In the genomic region with DNA sequence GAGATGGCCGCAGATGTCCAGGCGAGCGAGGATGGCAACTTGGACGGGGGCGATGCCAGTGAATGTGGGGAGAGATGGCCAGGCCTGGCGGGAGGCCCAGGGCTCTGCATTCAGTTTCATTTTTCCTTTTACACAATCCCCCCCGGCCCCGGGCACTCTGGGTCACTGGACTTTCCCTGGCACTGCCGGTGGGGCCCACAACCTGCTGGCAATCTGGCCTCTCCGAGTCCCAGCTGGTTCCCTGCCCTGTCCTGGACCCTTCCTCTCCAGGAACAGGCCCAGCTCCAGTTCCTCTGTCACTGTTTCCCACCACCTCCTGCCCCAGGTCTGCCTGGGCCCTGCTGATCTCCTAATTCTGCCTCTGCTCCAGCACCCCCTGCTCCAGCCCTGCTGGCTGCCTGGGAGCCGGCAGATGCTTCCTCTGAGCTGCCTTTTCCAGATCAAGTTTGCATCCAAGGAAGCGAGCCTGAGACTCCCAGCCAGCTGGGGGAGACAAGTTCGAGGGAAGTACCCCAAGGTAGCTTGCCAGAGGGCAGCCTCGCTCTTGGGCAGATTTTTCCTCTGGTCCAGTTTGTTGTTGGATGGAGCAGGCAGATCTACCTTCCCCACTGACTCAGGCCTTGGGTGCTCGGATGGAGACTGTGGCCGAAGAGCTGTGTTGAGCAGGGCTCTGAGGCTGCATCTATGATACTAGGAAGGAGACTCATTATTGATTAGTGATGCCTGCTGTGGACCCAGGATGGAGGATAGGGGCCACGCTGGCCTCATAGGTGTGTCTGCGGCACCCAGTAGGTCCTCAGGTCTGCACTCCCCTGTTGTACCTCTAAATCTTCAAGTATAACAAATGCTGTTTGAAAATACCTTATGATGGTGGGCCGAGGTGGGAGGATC, we compare ENCODE assay signal across 12 cellular contexts.
A peak's percentile ranks its signal among the peaks of the same experiment; 100 is the strongest.
DNase-seq lines count a peak whose midpoint lies in the region; ATAC-seq and TF ChIP-seq lines count a peak whose summit lies in the region.
"Had no signal": no experiment of that assay in that cellular context is flagged by ENCODE, and none has a peak within 500 bp of the region (broad histone marks: within the 10 kb centered on the region; RNA-seq: fewer than 3 reads in every experiment).

No MANE protein-coding gene starts in this region.

- H3K9ac ChIP-seq in liver (ENCODE audit: low read depth in 1 of 2, low read length in 2 of 2): peak overlapping the region; percentile 38 to 57

- no peak overlapping the region for H3K4me3 Mint-ChIP-seq in activated naive CD8-positive, alpha-beta T cell treated with anti-CD3 and anti-CD28 coated beads, Interleukin-2, amount 50 U/mL, for 24 hours
- H3K4me3 Mint-ChIP-seq: activated naive CD4-positive, alpha-beta T cell treated with anti-CD3 and anti-CD28 coated beads for 36 hours had no signal

- H3K36me3 Mint-ChIP-seq in activated naive CD8-positive, alpha-beta T cell treated with anti-CD3 and anti-CD28 coated beads, Interleukin-2, amount 50 U/mL, for 24 hours (ENCODE audit: low read depth): no peaks in the 10 kb centered on the region

- no peak for TF ChIP-seq POLR2A in adrenal gland (IDR thresholded peaks at IDR 0.05)
- no peak for TF ChIP-seq POLR2A in suprapubic skin (IDR thresholded peaks at IDR 0.05)

- peaks cover 2% of the 10 kb centered on the region for H3K4me1 Mint-ChIP-seq in activated naive CD8-positive, alpha-beta T cell treated with anti-CD3 and anti-CD28 coated beads, Interleukin-2, amount 50 U/mL, for 24 hours

- DNase-seq in MG63 (peak; percentile 43), adrenal gland (peak in 2 of 7 donors; percentile 32 to 74), suprapubic skin (ENCODE audit: low spot score in 2 of 2) (peak in 1 of 2 donors; percentile 58), H4 (ENCODE audit: low spot score) (no peak), DMS153 treated with DMSO at 0.1 percent for 48 hours (lab: John Stamatoyannopoulos, UW; ENCODE audit: unreplicated experiment) (no peak), DMS79 treated with DMSO at 0.1 percent for 48 hours (lab: John Stamatoyannopoulos, UW) (no peak)
- DNase-seq in activated naive CD8-positive, alpha-beta T cell treated with anti-CD3 and anti-CD28 coated beads, Interleukin-2, amount 50 U/mL, for 24 hours: no peak
- DNase-seq: activated naive CD4-positive, alpha-beta T cell treated with anti-CD3 and anti-CD28 coated beads for 36 hours; NCI-H2081; T1000 had no signal

- TF ChIP-seq RAD21 in liver (IDR thresholded peaks at IDR 0.05): peak in 1 of 2 donors; percentile 21

- H3K4me3 ChIP-seq in MG63: no peak overlapping the region
- H3K4me3 ChIP-seq in adrenal gland: no peak overlapping the region
- H3K4me3 ChIP-seq in liver (ENCODE audit: low read depth in 1 of 3, low read length in 3 of 3): no peak overlapping the region
- no peak overlapping the region for H3K4me3 ChIP-seq in suprapubic skin
- H3K4me3 ChIP-seq: lung had no signal

- H3K27me3 ChIP-seq in MG63: no peaks in the 10 kb centered on the region
- H3K27me3 ChIP-seq in adrenal gland: no peaks in the 10 kb centered on the region
- H3K27me3 ChIP-seq in liver (ENCODE audit: control insufficient read depth in 4 of 4, insufficient read depth in 4 of 4, low read length in 3 of 4): no peaks in the 10 kb centered on the region
- no peaks in the 10 kb centered on the region for H3K27me3 ChIP-seq in suprapubic skin

- TF ChIP-seq CTCF in adrenal gland (IDR thresholded peaks at IDR 0.05): no peak
- TF ChIP-seq CTCF in liver (IDR thresholded peaks at IDR 0.05; ENCODE audit: low read depth, low read length, missing input control): no peak
- TF ChIP-seq CTCF in suprapubic skin (IDR thresholded peaks at IDR 0.05): no peak

- peaks cover 24% of the 10 kb centered on the region for H3K27me3 Mint-ChIP-seq in activated naive CD8-positive, alpha-beta T cell treated with anti-CD3 and anti-CD28 coated beads, Interleukin-2, amount 50 U/mL, for 24 hours

- no peak overlapping the region for H3K27ac Mint-ChIP-seq in activated naive CD8-positive, alpha-beta T cell treated with anti-CD3 and anti-CD28 coated beads, Interleukin-2, amount 50 U/mL, for 24 hours
- H3K27ac Mint-ChIP-seq: activated naive CD4-positive, alpha-beta T cell treated with anti-CD3 and anti-CD28 coated beads for 36 hours had no signal

- H3K9me3 ChIP-seq in MG63 (no peaks in the 10 kb centered on the region), adrenal gland (replicated peaks in 1 of 3) (no peaks in the 10 kb centered on the region), liver (ENCODE audit: control insufficient read depth in 4 of 4, low read length in 3 of 4) (no peaks in the 10 kb centered on the region), suprapubic skin (no peaks in the 10 kb centered on the region)

- H3K36me3 ChIP-seq in MG63 (no peaks in the 10 kb centered on the region), adrenal gland (replicated peaks in 1 of 2) (no peaks in the 10 kb centered on the region), liver (ENCODE audit: control insufficient read depth in 4 of 4, insufficient read depth in 3 of 4, low read depth in 1 of 4, low read length in 3 of 4) (no peaks in the 10 kb centered on the region), suprapubic skin (no peaks in the 10 kb centered on the region)

- no peak for ATAC-seq in activated naive CD8-positive, alpha-beta T cell treated with anti-CD3 and anti-CD28 coated beads, Interleukin-2, amount 50 U/mL, for 24 hours

- H3K4me1 ChIP-seq in adrenal gland (replicated peaks in 1 of 2) (peaks cover 25 to 32% of the 10 kb centered on the region in 2 donors), liver (ENCODE audit: control insufficient read depth in 4 of 4, insufficient read depth in 4 of 4, low read length in 3 of 4) (peaks cover 6 to 24% (median 17%) of the 10 kb centered on the region in 4 donors), suprapubic skin (peaks cover 44% of the 10 kb centered on the region)

- 80 to 82% (median 81%) methylated on average over 17 to 19 of the region's 19 CpGs for WGBS in adrenal gland, 4 donors
- WGBS in liver: 57% methylated on average over 19 of the region's 19 CpGs
- WGBS in suprapubic skin: 72% methylated on average over 17 of the region's 19 CpGs

- TF ChIP-seq EP300 in suprapubic skin (IDR thresholded peaks at IDR 0.05): no peak

- H3K9me3 Mint-ChIP-seq in activated naive CD8-positive, alpha-beta T cell treated with anti-CD3 and anti-CD28 coated beads, Interleukin-2, amount 50 U/mL, for 24 hours: no peaks in the 10 kb centered on the region
- H3K9me3 Mint-ChIP-seq: activated naive CD4-positive, alpha-beta T cell treated with anti-CD3 and anti-CD28 coated beads for 36 hours had no signal

- intact Hi-C loops in adrenal gland (cut with DNase I): loop anchor here in 1 of 2 donors (10.0 kb wide), 1 partner anchor 79 kb away; a partner anchor contains a TSS

- H3K27ac ChIP-seq in adrenal gland (peak overlapping the region; percentile 26 to 80 (median 51)), liver (ENCODE audit: low read depth in 1 of 2, low read length in 2 of 2) (peak overlapping the region; percentile 74 to 79), suprapubic skin (peak overlapping the region; percentile 69)

TF ChIP-seq in liver, 16 proteins besides CTCF, POLR2A, EP300 and RAD21:
- TF ChIP-seq, protein P1, sequence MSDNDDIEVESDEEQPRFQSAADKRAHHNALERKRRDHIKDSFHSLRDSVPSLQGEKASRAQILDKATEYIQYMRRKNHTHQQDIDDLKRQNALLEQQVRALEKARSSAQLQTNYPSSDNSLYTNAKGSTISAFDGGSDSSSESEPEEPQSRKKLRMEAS (IDR thresholded peaks at IDR 0.05): no peak
- TF ChIP-seq FOXA1 (IDR thresholded peaks at IDR 0.05) (no peak), EGR1 (IDR thresholded peaks at IDR 0.05; ENCODE audit: low read depth in 2 of 2) (no peak), SP1 (IDR thresholded peaks at IDR 0.05) (peak; percentile 45), HNF4G (IDR thresholded peaks at IDR 0.05) (no peak), JUND (IDR thresholded peaks at IDR 0.05) (no peak), NR2F2 (IDR thresholded peaks at IDR 0.05) (no peak), HNF4A (conservative IDR thresholded peaks at IDR 0.05) (peak; percentile 30 to 44), RXRA (IDR thresholded peaks at IDR 0.05) (peak; percentile 82 to 83)
- TF ChIP-seq, protein P2, sequence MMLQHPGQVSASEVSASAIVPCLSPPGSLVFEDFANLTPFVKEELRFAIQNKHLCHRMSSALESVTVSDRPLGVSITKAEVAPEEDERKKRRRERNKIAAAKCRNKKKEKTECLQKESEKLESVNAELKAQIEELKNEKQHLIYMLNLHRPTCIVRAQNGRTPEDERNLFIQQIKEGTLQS (IDR thresholded peaks at IDR 0.05): peak; percentile 31
